ENCODE assay signal across 8 cellular contexts in genomic region chr14:24366664-24367505, GRCh38. TPM values are rescaled to one million over a fixed set of nuclear protein-coding genes. Genes with fewer than 3 reads are reported as not detected.
DNase-seq lines count a peak whose midpoint lies in the region; ATAC-seq and TF ChIP-seq lines count a peak whose summit lies in the region.

No MANE protein-coding gene starts in this region.

- H3K9me3 ChIP-seq in neural cell (ENCODE audit: low read length), result no peaks in the 10 kb centered on the region

- H3K36me3 Mint-ChIP-seq in activated naive CD8-positive, alpha-beta T cell, result no peaks in the 10 kb centered on the region

- peaks cover 24% of the 10 kb centered on the region for H3K4me1 Mint-ChIP-seq in activated naive CD8-positive, alpha-beta T cell (ENCODE audit: low read depth)

- TF ChIP-seq CTCF in neural cell (IDR thresholded peaks at IDR 0.05; ENCODE audit: poor library complexity, severe bottlenecking), result no peak

- no peaks in the 10 kb centered on the region for H3K36me3 ChIP-seq in neural cell (ENCODE audit: insufficient read depth, low read length)

- no peak overlapping the region for H2AFZ ChIP-seq in neural cell (ENCODE audit: low read depth, low read length)

- peaks cover 26% of the 10 kb centered on the region for H3K27me3 Mint-ChIP-seq in activated naive CD8-positive, alpha-beta T cell

- H3K9ac ChIP-seq in neural cell (ENCODE audit: low read length), result peak overlapping the region; percentile 29

- no peaks in the 10 kb centered on the region for H3K79me2 ChIP-seq in neural cell (replicated peaks; ENCODE audit: insufficient read depth, low read length)

- no peak overlapping the region for H3K27ac Mint-ChIP-seq in activated naive CD8-positive, alpha-beta T cell

- peak overlapping the region; percentile 58 for H3K4me3 ChIP-seq in neural cell (ENCODE audit: low read length)

- H3F3A ChIP-seq in neural cell (ENCODE audit: insufficient read depth, low read length, poor library complexity, severe bottlenecking), result no peaks in the 10 kb centered on the region

- ATAC-seq in GM19025 (IDR thresholded peaks at IDR 0.05; ENCODE audit: low read depth, unreplicated experiment) (peak; percentile 52), HG03103 (IDR thresholded peaks at IDR 0.05; ENCODE audit: low read depth, unreplicated experiment) (peak; percentile 50)

- H3K9me3 Mint-ChIP-seq in activated naive CD8-positive, alpha-beta T cell (ENCODE audit: low read depth), result no peaks in the 10 kb centered on the region

- no peak overlapping the region for H3K4me2 ChIP-seq in neural cell (ENCODE audit: low read length)

- peaks cover 23% of the 10 kb centered on the region for H3K27me3 ChIP-seq in neural cell (ENCODE audit: insufficient read depth, low read depth, low read length)

- no peak for TF ChIP-seq RAD21 in neural cell (conservative IDR thresholded peaks at IDR 0.05)

- H4K20me1 ChIP-seq in neural cell (ENCODE audit: insufficient read depth), result no peaks in the 10 kb centered on the region

- peak overlapping the region; percentile 16 for H3K27ac ChIP-seq in neural cell (ENCODE audit: low read length)

- peak overlapping the region; percentile 75 for H3K4me3 Mint-ChIP-seq in activated naive CD8-positive, alpha-beta T cell

- no peaks in the 10 kb centered on the region for H3K9me2 ChIP-seq in neural cell (ENCODE audit: insufficient read depth, low read length)

- DNase-seq in COLO668 (lab: John Stamatoyannopoulos, UW; ENCODE audit: unreplicated experiment) (peak; percentile 97), NCI-H2227 (lab: John Stamatoyannopoulos, UW; ENCODE audit: unreplicated experiment) (peak; percentile 94), germinal center (ENCODE audit: low spot score) (peak; percentile 93), occipital lobe (lab: John Stamatoyannopoulos, UW) (no peak)

- TF ChIP-seq EP300 in neural cell (conservative IDR thresholded peaks at IDR 0.05; ENCODE audit: poor library complexity, severe bottlenecking), result no peak

TF ChIP-seq in neural cell, 6 proteins besides CTCF, POLR2A, EP300 and RAD21:
- TF ChIP-seq TAF1 (IDR thresholded peaks at IDR 0.05; ENCODE audit: low read depth), result no peak
- TF ChIP-seq MXI1 (conservative IDR thresholded peaks at IDR 0.05; ENCODE audit: poor library complexity, severe bottlenecking), result no peak
- TF ChIP-seq REST (IDR thresholded peaks at IDR 0.05; ENCODE audit: borderline replicate concordance), result no peak
- no peak for TF ChIP-seq SMC3 (conservative IDR thresholded peaks at IDR 0.05; ENCODE audit: poor library complexity)
- TF ChIP-seq POLR2AphosphoS5 (IDR thresholded peaks at IDR 0.05), result no peak
- TF ChIP-seq EZH2 (IDR thresholded peaks at IDR 0.05; ENCODE audit: borderline replicate concordance, insufficient read depth, low read length, poor library complexity, severe bottlenecking), result no peak

RNA-seq across cellular contexts. Expression of gene NFATC4, which starts 1.1 kb away (rescaled TPM):
- polyA plus RNA-seq in neural cell, result 0.22 and 0.48 TPM in 2 replicates
- polyA minus RNA-seq in neural cell, result 0.73 and 1.0 TPM in 2 replicates
- total RNA-seq in occipital lobe, result 5.1 TPM

RNA-seq across cellular contexts. Expression of gene RIPK3, which starts 27.1 kb away (rescaled TPM):
- polyA plus RNA-seq in neural cell, result not detected in 2 replicates
- not detected in 2 replicates for polyA minus RNA-seq in neural cell
- 0.47 TPM for total RNA-seq in occipital lobe

RNA-seq across cellular contexts. Expression of gene NYNRIN, which starts 31.9 kb away (rescaled TPM):
- polyA plus RNA-seq in neural cell, result 5.7 and 9.1 TPM in 2 replicates
- 17.2 and 18.0 TPM in 2 replicates for polyA minus RNA-seq in neural cell
- 15.0 TPM for total RNA-seq in occipital lobe

RNA-seq across cellular contexts. Expression of gene ADCY4, which starts 32.0 kb away (rescaled TPM):
- not detected in 2 replicates for polyA plus RNA-seq in neural cell
- not detected in 2 replicates for polyA minus RNA-seq in neural cell
- total RNA-seq in occipital lobe, result 1.4 TPM

RNA-seq across cellular contexts. Expression of gene LTB4R, which starts 55.6 kb away (rescaled TPM):
- polyA plus RNA-seq in neural cell, result 4.3 and 5.2 TPM in 2 replicates
- 2.2 and 3.5 TPM in 2 replicates for polyA minus RNA-seq in neural cell
- 1.6 TPM for total RNA-seq in occipital lobe
